In genomic region chrX:46446727-46447378, GRCh38 we compare ENCODE assay signal across 8 cellular contexts.
A peak's percentile ranks its signal among the peaks of the same experiment; 100 is the strongest.
DNase-seq lines count a peak whose midpoint lies in the region; ATAC-seq and TF ChIP-seq lines count a peak whose summit lies in the region.

No MANE protein-coding gene starts in this region.

- peak in 1 of 4 donors; percentile 58 for TF ChIP-seq POLR2A in esophagus squamous epithelium (IDR thresholded peaks at IDR 0.05)

- H3K27me3 ChIP-seq in PC-3 (ENCODE audit: low read length) (no peaks in the 10 kb centered on the region), esophagus squamous epithelium (peaks cover 0 to 5% (median 0%) of the 10 kb centered on the region in 4 donors)

- CTCF ChIA-PET in PC-3 (lab: Charles Lee): no interaction called here

- H3K79me2 ChIP-seq in PC-3 (ENCODE audit: low read length): peaks cover 25% of the 10 kb centered on the region

- BruUV-seq in PC-3 (replicated peaks; lab: Mats Ljungman, UMichigan): TSS peak; percentile 84

- peak; percentile 56 for DNase-seq in DMS153 (lab: John Stamatoyannopoulos, UW)
- DNase-seq in HuH-7 (ENCODE audit: low spot score): peak; percentile 79
- peak; percentile 80 for DNase-seq in PC-3
- peak; percentile 88 to 90 for DNase-seq in activated T-cell treated with anti-CD3 and anti-CD28 coated beads, Interleukin-2, amount 50 U/mL, for 48 hours
- peak; percentile 18 for DNase-seq in esophagus squamous epithelium (lab: John Stamatoyannopoulos, UW)
- DNase-seq in myocyte (ENCODE audit: low read depth): peak; percentile 83
- DNase-seq in stimulated activated CD8-positive, alpha-beta memory T cell treated with anti-CD3 and anti-CD28 coated beads, Interleukin-7, amount 100 ng/mL, for 4 hours (ENCODE audit: low read depth in 2 of 2): peak; percentile 78 to 83

- TF ChIP-seq CTCF in PC-3 (conservative IDR thresholded peaks at IDR 0.05; ENCODE audit: low read depth, low read length) (no peak), esophagus squamous epithelium (IDR thresholded peaks at IDR 0.05) (no peak)

- H3K9ac ChIP-seq in PC-3 (ENCODE audit: low read length): peak overlapping the region; percentile 96

- no peaks in the 10 kb centered on the region for H4K20me1 ChIP-seq in PC-3 (ENCODE audit: low read length)

- peak overlapping the region; percentile 97 for H2AFZ ChIP-seq in PC-3 (ENCODE audit: low read length)

- peak overlapping the region; percentile 69 for H3K27ac ChIP-seq in PC-3 (ENCODE audit: low read length)
- H3K27ac ChIP-seq in esophagus squamous epithelium: peak overlapping the region; percentile 82 to 91 (median 88)

- WGBS in esophagus squamous epithelium, 2 donors: 0 to 32% methylated on average over 3 to 24 of the region's 51 CpGs

- no peaks in the 10 kb centered on the region for H3F3A ChIP-seq in PC-3 (ENCODE audit: low read length, unreplicated experiment)

- H3K9me3 ChIP-seq in PC-3 (ENCODE audit: low read length) (no peaks in the 10 kb centered on the region), esophagus squamous epithelium (no peaks in the 10 kb centered on the region)

- ATAC-seq in GM21526 (IDR thresholded peaks at IDR 0.05; ENCODE audit: low FRiP score, unreplicated experiment) (peak; percentile 94), PC-3 (peak; percentile 81)

- H3K9me2 ChIP-seq in PC-3 (replicated peaks; ENCODE audit: low read length): no peaks in the 10 kb centered on the region

- H3K4me3 ChIP-seq in PC-3 (ENCODE audit: low read length) (peak overlapping the region; percentile 86), esophagus squamous epithelium (peak overlapping the region; percentile 52 to 79 (median 70))

- POLR2A ChIA-PET in PC-3 (lab: Charles Lee; ENCODE audit: unreplicated experiment): no interaction called here

- H3K4me1 ChIP-seq in PC-3 (ENCODE audit: insufficient read depth, low read length) (peaks cover 25% of the 10 kb centered on the region), esophagus squamous epithelium (peaks cover 0 to 16% (median 0%) of the 10 kb centered on the region in 3 donors)

- H3K36me3 ChIP-seq in PC-3 (ENCODE audit: low read depth, low read length) (peaks cover 17% of the 10 kb centered on the region; the same call in 1 of the 2 replicates), esophagus squamous epithelium (peaks cover 0 to 16% (median 0%) of the 10 kb centered on the region in 3 donors)

- H3K4me2 ChIP-seq in PC-3 (ENCODE audit: low read length): peak overlapping the region; percentile 95

- intact Hi-C loops in PC-3 (cut with micrococcal nuclease): no loop called here
- intact Hi-C loops in esophagus squamous epithelium (cut with DNase I): no loop called here

Comparison
In these comparisons a context has a peak if more than half of its experiments do, and no peak if none do; other contexts are left out.
1. Peak in every context shown above with its lines: DNase-seq, ATAC-seq, H3K4me3 ChIP-seq and H3K27ac ChIP-seq.
2. DNase-seq: peak in every context shown above with its lines; median percentile 89 in activated T-cell treated with anti-CD3 and anti-CD28 coated beads, Interleukin-2, amount 50 U/mL, for 48 hours; 83 in myocyte; 80 in stimulated activated CD8-positive, alpha-beta memory T cell treated with anti-CD3 and anti-CD28 coated beads, Interleukin-7, amount 100 ng/mL, for 4 hours; 80 in PC-3; 79 in HuH-7; 56 in DMS153; 18 in esophagus squamous epithelium.